ENCODE assay signal across 8 cellular contexts in genomic region chr13:45341799-45342584, GRCh38. TPM values are rescaled to one million over a fixed set of nuclear protein-coding genes. Genes with fewer than 3 reads are reported as not detected.
DNase-seq lines count a peak whose midpoint lies in the region; ATAC-seq and TF ChIP-seq lines count a peak whose summit lies in the region.

No MANE protein-coding gene starts in this region.

- H3K27ac ChIP-seq in C4-2B (peak overlapping the region; percentile 100), heart right ventricle (peak overlapping the region; percentile 100), psoas muscle (peak overlapping the region; percentile 98)

- H3K9me3 ChIP-seq in heart right ventricle (no peaks in the 10 kb centered on the region), psoas muscle (no peaks in the 10 kb centered on the region)

- no peak for ATAC-seq in activated naive CD4-positive, alpha-beta T cell treated with anti-CD3 and anti-CD28 coated beads, Interleukin-2, amount 50 U/mL, for 72 hours
- ATAC-seq in heart right ventricle: peak in 6 of 8 donors; percentile 6 to 32 (median 18)
- peak in 2 of 4 donors; percentile 13 to 24 for ATAC-seq in psoas muscle

- peaks cover 43 to 52% of the 10 kb centered on the region in 2 donors for H3K36me3 Mint-ChIP-seq in activated naive CD4-positive, alpha-beta T cell treated with anti-CD3 and anti-CD28 coated beads, Interleukin-2, amount 50 U/mL, for 72 hours

- H3K27me3 ChIP-seq in heart right ventricle (no peaks in the 10 kb centered on the region), psoas muscle (ENCODE audit: insufficient read depth in 3 of 3, low read length in 2 of 3) (no peaks in the 10 kb centered on the region)

- H3K4me1 ChIP-seq in heart right ventricle (peaks cover 13 to 44% (median 41%) of the 10 kb centered on the region in 9 donors), psoas muscle (peaks cover 37% of the 10 kb centered on the region)

- WGBS in heart right ventricle, 2 donors: 23 to 30% methylated on average over 18 of the region's 18 CpGs
- 18 to 21% (median 18%) methylated on average over 18 of the region's 18 CpGs for WGBS in psoas muscle, 3 donors

- intact Hi-C loops in heart right ventricle (cut with DNase I): loop anchor here in 2 of 10 donors (1.0 to 10.0 kb wide), 3 partner anchors 33 to 123 kb away; partner anchors contain the start of gene COG3 (in 1 of the 2)
- intact Hi-C loops in psoas muscle (cut with DNase I): no loop called here

- H3K27ac Mint-ChIP-seq in activated naive CD4-positive, alpha-beta T cell treated with anti-CD3 and anti-CD28 coated beads, Interleukin-2, amount 50 U/mL, for 72 hours: peak overlapping the region; percentile 98 to 99

- H3K36me3 ChIP-seq in heart right ventricle: peaks cover 0 to 64% (median 30%) of the 10 kb centered on the region in 9 donors
- peaks cover 10 to 63% of the 10 kb centered on the region in 2 donors for H3K36me3 ChIP-seq in psoas muscle (ENCODE audit: insufficient read depth in 1 of 2, low read depth in 1 of 2)

- TF ChIP-seq CTCF in C4-2B (conservative IDR thresholded peaks at IDR 0.05): no peak
- no peak for TF ChIP-seq CTCF in heart right ventricle (IDR thresholded peaks at IDR 0.05)
- TF ChIP-seq CTCF in psoas muscle (IDR thresholded peaks at IDR 0.05): no peak

- peak overlapping the region; percentile 93 for H3K4me3 ChIP-seq in Jurkat, Clone E6-1 (ENCODE audit: low read length)
- H3K4me3 ChIP-seq in heart right ventricle: peak overlapping the region; percentile 64 to 99 (median 95)
- peak overlapping the region; percentile 80 for H3K4me3 ChIP-seq in psoas muscle

- H3K9me3 Mint-ChIP-seq in activated naive CD4-positive, alpha-beta T cell treated with anti-CD3 and anti-CD28 coated beads, Interleukin-2, amount 50 U/mL, for 72 hours: no peaks in the 10 kb centered on the region

- no peak for DNase-seq in Jurkat, Clone E6-1 (ENCODE audit: low read depth, low spot score)
- DNase-seq in activated naive CD4-positive, alpha-beta T cell treated with anti-CD3 and anti-CD28 coated beads, Interleukin-2, amount 50 U/mL, for 72 hours (ENCODE audit: low spot score in 2 of 2): no peak
- DNase-seq in heart right ventricle (no peak), psoas muscle (peak; percentile 65 to 74), iPS-NIHi11 (ENCODE audit: low spot score) (no peak), NCI-H1105 (lab: John Stamatoyannopoulos, UW) (no peak)
- no peak for DNase-seq in stimulated activated CD4-positive, alpha-beta T cell treated with anti-CD3 and anti-CD28 coated beads, Interleukin-4, amount 100 ng/mL, for 24 hours

RNA-seq across cellular contexts. Expression of gene TPT1, which starts 1.0 kb away (rescaled TPM):
- 3,151 TPM for polyA plus RNA-seq in Jurkat, Clone E6-1 (2012; ENCODE audit: insufficient read depth, insufficient read length)
- total RNA-seq in activated naive CD4-positive, alpha-beta T cell treated with anti-CD3 and anti-CD28 coated beads, Interleukin-2, amount 50 U/mL, for 72 hours: 1,000 to 10,000 TPM; 2,995 to 3,818 TPM
- total RNA-seq in heart right ventricle (1,000 to 10,000 TPM; 3,297 to 4,965 (median 3,717) TPM), psoas muscle (over 10,000 TPM in 3 of 4 donors, 1,000 to 10,000 TPM in 1; 7,807 to 12,417 (median 11,452) TPM)
- polyA plus RNA-seq in heart right ventricle (1,000 to 10,000 TPM; 5,417 to 6,104 TPM), psoas muscle (over 10,000 TPM; 17,732 to 19,074 (median 18,570) TPM)

Comparison
In these comparisons a context has a peak if more than half of its experiments do, and no peak if none do; other contexts are left out.
1. DNase-seq: peak in psoas muscle (2 of 2); none in Jurkat, Clone E6-1 (single experiment), activated naive CD4-positive, alpha-beta T cell treated with anti-CD3 and anti-CD28 coated beads, Interleukin-2, amount 50 U/mL, for 72 hours (0 of 2), heart right ventricle (0 of 2), stimulated activated CD4-positive, alpha-beta T cell treated with anti-CD3 and anti-CD28 coated beads, Interleukin-4, amount 100 ng/mL, for 24 hours (single experiment), iPS-NIHi11 (single experiment) and NCI-H1105 (single experiment).
2. ATAC-seq: peak in heart right ventricle (6 of 8); none in activated naive CD4-positive, alpha-beta T cell treated with anti-CD3 and anti-CD28 coated beads, Interleukin-2, amount 50 U/mL, for 72 hours (0 of 2).
3. Peak in every context shown above with its lines, with median percentiles within 50 percentile points of each other: H3K27ac ChIP-seq and H3K4me3 ChIP-seq.